ENCODE assay signal across 10 cellular contexts in genomic region chr5:142551242-142552067, GRCh38.
DNase-seq lines count a peak whose midpoint lies in the region; ATAC-seq, FAIRE-seq and TF ChIP-seq lines count a peak whose summit lies in the region.
"Had no signal": no experiment of that assay in that cellular context is flagged by ENCODE, and none has a peak within 500 bp of the region (broad histone marks: within the 10 kb centered on the region; RNA-seq: fewer than 3 reads in every experiment).

No MANE protein-coding gene starts in this region.

- H3K27me3 Mint-ChIP-seq in HFFc6 (ENCODE audit: insufficient read depth) (peaks cover 2% of the 10 kb centered on the region), T-helper 17 cell (peaks cover 44% of the 10 kb centered on the region)

- TF ChIP-seq CTCF in HFFc6 (IDR thresholded peaks at IDR 0.05) = no peak
- TF ChIP-seq CTCF in hepatocyte (IDR thresholded peaks at IDR 0.05; ENCODE audit: poor library complexity) = no peak

- peak overlapping the region; percentile 55 for H2AFZ ChIP-seq in hepatocyte

- H3K9me3 Mint-ChIP-seq in HFFc6 = no peaks in the 10 kb centered on the region
- H3K9me3 Mint-ChIP-seq: activated T-cell treated with anti-CD3 and anti-CD28 coated beads, Interleukin-2, amount 50 U/mL, for 4 hours had no signal

- H3K4me3 Mint-ChIP-seq in HFFc6 (peak overlapping the region; percentile 84), T-helper 17 cell (no peak overlapping the region)
- H3K4me3 Mint-ChIP-seq: activated T-cell treated with anti-CD3 and anti-CD28 coated beads, Interleukin-2, amount 50 U/mL, for 4 hours had no signal

- H3K4me1 Mint-ChIP-seq in HFFc6 (ENCODE audit: low read depth) = peaks cover 45% of the 10 kb centered on the region
- H3K4me1 Mint-ChIP-seq in T-helper 17 cell = peaks cover 15% of the 10 kb centered on the region

- H3K4me1 ChIP-seq in hepatocyte (ENCODE audit: insufficient read depth) = peaks cover 8% of the 10 kb centered on the region
- no peaks in the 10 kb centered on the region for H3K4me1 ChIP-seq in small intestine (ENCODE audit: control insufficient read depth in 2 of 2, insufficient read depth in 1 of 2, low read depth in 1 of 2, low read length in 1 of 2)

- peak overlapping the region; percentile 84 for H3K27ac Mint-ChIP-seq in HFFc6
- peak overlapping the region; percentile 37 for H3K27ac Mint-ChIP-seq in T-helper 17 cell

- no peaks in the 10 kb centered on the region for H3K36me3 ChIP-seq in hepatocyte (replicated peaks; ENCODE audit: insufficient read depth, low read depth)
- no peaks in the 10 kb centered on the region for H3K36me3 ChIP-seq in small intestine (ENCODE audit: control insufficient read depth in 2 of 2, insufficient read depth in 2 of 2, low read length in 2 of 2)

- H3K9me2 ChIP-seq in hepatocyte (replicated peaks; ENCODE audit: insufficient read depth) = no peaks in the 10 kb centered on the region

- no peaks in the 10 kb centered on the region for H3K9me3 ChIP-seq in T-helper 17 cell (ENCODE audit: control insufficient read depth, low read length, poor library complexity, severe bottlenecking)
- no peaks in the 10 kb centered on the region for H3K9me3 ChIP-seq in hepatocyte (ENCODE audit: low read depth)
- H3K9me3 ChIP-seq in small intestine (ENCODE audit: control insufficient read depth, low read depth) = no peaks in the 10 kb centered on the region

- DNase-seq in HFFc6 (peak; percentile 13), T-helper 17 cell (no peak), hepatocyte (ENCODE audit: low spot score) (peak; percentile 33), small intestine (peak; percentile 20), T-helper 2 cell (no peak), SIG-M5 treated with dmso at 0.1 percent for 504 hours (lab: John Stamatoyannopoulos, UW; ENCODE audit: unreplicated experiment) (no peak), NK-92 (lab: John Stamatoyannopoulos, UW; ENCODE audit: unreplicated experiment) (no peak)
- DNase-seq: activated T-cell treated with anti-CD3 and anti-CD28 coated beads, Interleukin-2, amount 50 U/mL, for 4 hours; NCI-H1930 had no signal

- ATAC-seq in T-helper 17 cell (no peak), GM19455 (IDR thresholded peaks at IDR 0.05; ENCODE audit: unreplicated experiment) (no peak)
- ATAC-seq: activated T-cell treated with anti-CD3 and anti-CD28 coated beads, Interleukin-2, amount 50 U/mL, for 4 hours had no signal

- H3K27ac ChIP-seq in hepatocyte (no peak overlapping the region), small intestine (ENCODE audit: low read depth in 1 of 2, low read length in 1 of 2) (no peak overlapping the region)

- 8% methylated on average over 31 of the region's 31 CpGs for WGBS in hepatocyte (ENCODE audit: low lambda C conversion rate, missing lambda C conversion rate)
- WGBS in small intestine, 3 donors = 5 to 10% (median 8%) methylated on average over 31 of the region's 31 CpGs

- FAIRE-seq in small intestine (lab: Jason Lieb, UNC) = no peak

- H3K4me2 ChIP-seq in hepatocyte = peak overlapping the region; percentile 84

- no peaks in the 10 kb centered on the region for H4K20me1 ChIP-seq in hepatocyte (ENCODE audit: insufficient read depth, poor library complexity, severe bottlenecking)

- H3K4me3 ChIP-seq in hepatocyte (no peak overlapping the region), small intestine (ENCODE audit: low read depth in 1 of 2, low read length in 2 of 2) (no peak overlapping the region)

- no peaks in the 10 kb centered on the region for H3K36me3 Mint-ChIP-seq in HFFc6 (ENCODE audit: low read depth)
- H3K36me3 Mint-ChIP-seq in T-helper 17 cell (ENCODE audit: low read depth) = no peaks in the 10 kb centered on the region

- no peaks in the 10 kb centered on the region for H3K79me2 ChIP-seq in hepatocyte

- H3K27me3 ChIP-seq in hepatocyte (peaks cover 8% of the 10 kb centered on the region), small intestine (ENCODE audit: control insufficient read depth in 2 of 2, insufficient read depth in 2 of 2, low read length in 2 of 2) (peaks cover 0 to 4% of the 10 kb centered on the region in 2 donors)

Comparison
In these comparisons a context has a peak if more than half of its experiments do, and no peak if none do; other contexts are left out.
1. DNase-seq: peak in HFFc6 (single experiment), hepatocyte (single experiment) and small intestine (single experiment); none in T-helper 17 cell (0 of 3), T-helper 2 cell (0 of 5), SIG-M5 treated with dmso at 0.1 percent for 504 hours (single experiment) and NK-92 (single experiment).